In genomic region chr19:13784731-13785452, GRCh38 we compare ENCODE assay signal across 8 cellular contexts. TPM values are rescaled to one million over a fixed set of nuclear protein-coding genes. Genes with fewer than 3 reads are reported as not detected.
DNase-seq lines count a peak whose midpoint lies in the region; ATAC-seq and TF ChIP-seq lines count a peak whose summit lies in the region.

No MANE protein-coding gene starts in this region.

- no peak overlapping the region for H3K27ac ChIP-seq in VCaP

- H3K9me3 ChIP-seq in MG63 = no peaks in the 10 kb centered on the region

- no peaks in the 10 kb centered on the region for H3K9me3 Mint-ChIP-seq in brain

- peaks cover 22% of the 10 kb centered on the region for H3K4me1 Mint-ChIP-seq in brain

- H3K27me3 Mint-ChIP-seq in brain = peaks cover 12% of the 10 kb centered on the region

- DNase-seq in DMS 273 treated with DMSO at 0.1 percent for 48 hours (lab: John Stamatoyannopoulos, UW) (peak; percentile 17), MG63 (peak; percentile 96), iris pigment epithelial cell (ENCODE audit: low read depth) (peak; percentile 63)
- peak; percentile 63 to 68 for DNase-seq in stimulated activated CD4-positive, alpha-beta T cell treated with anti-CD3 and anti-CD28 coated beads, Interleukin-1b, Interleukin-23, amount 100 ng/mL, for 4 hours (ENCODE audit: low read depth in 2 of 2)

- H3K36me3 Mint-ChIP-seq in brain = peaks cover 2% of the 10 kb centered on the region

- ATAC-seq in HG02938 (IDR thresholded peaks at IDR 0.05; ENCODE audit: unreplicated experiment) (no peak), HG03135 (IDR thresholded peaks at IDR 0.05; ENCODE audit: unreplicated experiment) (no peak)

- H3K4me3 ChIP-seq in MG63 = no peak overlapping the region

- TF ChIP-seq CTCF in VCaP (conservative IDR thresholded peaks at IDR 0.05) (peak; percentile 79), brain (conservative IDR thresholded peaks at IDR 0.05) (peak; percentile 67 to 69)

- H3K27me3 ChIP-seq in MG63 = no peaks in the 10 kb centered on the region

- peak overlapping the region in 3 of 5 experiments; percentile 31 to 55 (median 35) for H3K4me3 Mint-ChIP-seq in brain

- peak overlapping the region in 2 of 5 experiments; percentile 58 to 96 for H3K27ac Mint-ChIP-seq in brain

- peaks cover under 1% of the 10 kb centered on the region; the same call in 1 of the 2 replicates for H3K36me3 ChIP-seq in MG63

RNA-seq across cellular contexts. Expression of gene ZSWIM4, which starts 10.4 kb away (rescaled TPM):
- total RNA-seq in MG63 (2014; rRNA removed; shearing (Covaris generic); ENCODE audit: low replicate concordance) = 4.8 and 7.9 TPM in 2 replicates
- 19.4 TPM for polyA plus RNA-seq in brain (ENCODE audit: insufficient read depth, low read depth, low replicate concordance)

RNA-seq across cellular contexts. Expression of gene C19orf53, which starts 10.6 kb away (rescaled TPM):
- 70.3 and 247 TPM in 2 replicates for total RNA-seq in MG63 (2014; rRNA removed; shearing (Covaris generic); ENCODE audit: low replicate concordance)
- 309 TPM for polyA plus RNA-seq in brain (ENCODE audit: insufficient read depth, low read depth, low replicate concordance)

RNA-seq across cellular contexts. Expression of gene MRI1, which starts 20.6 kb away (rescaled TPM):
- 27.8 and 37.2 TPM in 2 replicates for total RNA-seq in MG63 (2014; rRNA removed; shearing (Covaris generic); ENCODE audit: low replicate concordance)
- 31.9 TPM for polyA plus RNA-seq in brain (ENCODE audit: insufficient read depth, low read depth, low replicate concordance)

Comparison
In these comparisons a context has a peak if more than half of its experiments do, and no peak if none do; other contexts are left out.
1. DNase-seq: peak in every context shown above with its lines; median percentile 96 in MG63; 66 in stimulated activated CD4-positive, alpha-beta T cell treated with anti-CD3 and anti-CD28 coated beads, Interleukin-1b, Interleukin-23, amount 100 ng/mL, for 4 hours; 63 in iris pigment epithelial cell; 17 in DMS 273 treated with DMSO at 0.1 percent for 48 hours.